Comparison of ENCODE assay signal across 2 cellular contexts in genomic region chr20:41734506-41734945, GRCh38.
TF ChIP-seq lines count a peak whose summit lies in the region.

No MANE protein-coding gene starts in this region.

TF ChIP-seq in A549, 52 proteins besides CTCF, POLR2A, EP300 and RAD21:
- TF ChIP-seq SMC3 (IDR thresholded peaks at IDR 0.05) (peak; percentile 33; the same call in 1 of the 3 replicates), ZC3H11A (IDR thresholded peaks at IDR 0.05) (no peak)

TF ChIP-seq in H1, 55 proteins besides CTCF, POLR2A, EP300 and RAD21:
- peak; percentile 64 for TF ChIP-seq TEAD4 (IDR thresholded peaks at IDR 0.05; ENCODE audit: low read depth, low read length)
- peak; percentile 42 for TF ChIP-seq CTBP2 (IDR thresholded peaks at IDR 0.05; ENCODE audit: borderline replicate concordance, insufficient read depth, insufficient read length, low read length)
- TF ChIP-seq YY1 (IDR thresholded peaks at IDR 0.05; ENCODE audit: low read depth, low read length), result 0 out of 2 replicates have a peak, but pooled peaks have one; percentile 32
- no peak for TF ChIP-seq TAF1 (IDR thresholded peaks at IDR 0.05; ENCODE audit: low read depth, low read length)
